Comparison of ENCODE assay signal across 1 cellular context in genomic region chr15:74545776-74546656, GRCh38.
TF ChIP-seq lines count a peak whose summit lies in the region.

No MANE protein-coding gene starts in this region.

TF ChIP-seq in IMR-90, 13 proteins besides CTCF, POLR2A, EP300 and RAD21 (continued from another document):
- TF ChIP-seq RFX5 (IDR thresholded peaks at IDR 0.05; ENCODE audit: low read depth, low read length), result no peak
- peak; percentile 88 for TF ChIP-seq MAFK (IDR thresholded peaks at IDR 0.05; ENCODE audit: low read depth, low read length)
- peak; percentile 89; the same call in 1 of the 2 replicates for TF ChIP-seq MAZ (IDR thresholded peaks at IDR 0.05; ENCODE audit: borderline replicate concordance, low read depth, low read length)
- peak; percentile 20; the same call in 1 of the 2 replicates for TF ChIP-seq NFE2L2 (IDR thresholded peaks at IDR 0.05; ENCODE audit: low read depth, low read length)
